Comparison of ENCODE assay signal across 15 cellular contexts in genomic region chr11:128604723-128605122, GRCh38. TPM values are rescaled to one million over a fixed set of nuclear protein-coding genes. Genes with fewer than 3 reads are reported as not detected.
A peak's percentile ranks its signal among the peaks of the same experiment; 100 is the strongest.
DNase-seq lines count a peak whose midpoint lies in the region; ATAC-seq, FAIRE-seq and TF ChIP-seq lines count a peak whose summit lies in the region.
"Had no signal": no experiment of that assay in that cellular context is flagged by ENCODE, and none has a peak within 500 bp of the region (broad histone marks: within the 10 kb centered on the region; RNA-seq: fewer than 3 reads in every experiment).

No MANE protein-coding gene starts in this region.

- no peak overlapping the region for H3K4me3 ChIP-seq in mammary epithelial cell (replicated peaks in 1 of 3; ENCODE audit: insufficient read depth in 1 of 3, low read depth in 2 of 3, low read length in 3 of 3)
- H3K4me3 ChIP-seq: GM23248 had no signal

- no peak for TF ChIP-seq CTCF in WTC11 (IDR thresholded peaks at IDR 0.05)
- TF ChIP-seq CTCF in mammary epithelial cell (conservative IDR thresholded peaks at IDR 0.05 in 1 of 2, IDR thresholded peaks at IDR 0.05 in 1 of 2; ENCODE audit: extremely low read depth in 1 of 2, insufficient read depth in 1 of 2, low read depth in 1 of 2, low read length in 2 of 2), result no peak

- H4K20me1 ChIP-seq in mammary epithelial cell (ENCODE audit: insufficient read depth, low read length), result no peaks in the 10 kb centered on the region

- no peak overlapping the region for H3K4me2 ChIP-seq in mammary epithelial cell (ENCODE audit: insufficient read depth, low read depth, low read length)

- H3K4me3 Mint-ChIP-seq in WTC11 (no peak overlapping the region), naive B cell (peak overlapping the region in 5 of 8 donors; percentile 5 to 77 (median 14))
- H3K4me3 Mint-ChIP-seq: effector memory CD8-positive, alpha-beta T cell; naive thymus-derived CD4-positive, alpha-beta T cell had no signal

- H3K27ac Mint-ChIP-seq in WTC11, result no peak overlapping the region
- peak overlapping the region in 4 of 6 donors; percentile 37 to 84 (median 79) for H3K27ac Mint-ChIP-seq in naive B cell
- H3K27ac Mint-ChIP-seq: effector memory CD8-positive, alpha-beta T cell had no signal

- DNase-seq in DMS153 (lab: John Stamatoyannopoulos, UW) (peak; percentile 81), GM12891 (ENCODE audit: insufficient read length, low spot score) (no peak), WTC11 (ENCODE audit: low spot score) (no peak), naive B cell (no peak), mammary epithelial cell (no peak), HEK293T (ENCODE audit: extremely low spot score) (no peak), midbrain (lab: John Stamatoyannopoulos, UW) (no peak)
- DNase-seq: activated CD4-positive, CD25-positive, alpha-beta regulatory T cell; activated effector memory CD4-positive, alpha-beta T cell treated with Interleukin-2 at 50 U/mL for 16 hours; amygdala; effector memory CD8-positive, alpha-beta T cell; GM23248; left colon; naive thymus-derived CD4-positive, alpha-beta T cell; NCI-H2107 had no signal

- in situ Hi-C loops in mammary epithelial cell (cut with MboI; ENCODE audit: low sequenced_read_pairs in 2 of 2), result loop anchor here in 1 of 2 donors (25.0 kb wide), 1 partner anchor 92 kb away; no protein-coding TSS in a partner anchor

- CTCF ChIA-PET in WTC11 (lab: Charles Lee), result interaction anchor here (0.8 to 3.4 kb wide), 5 partner anchors 17 to 198 kb away, joined by 3 to 22 read pairs (median 3); no protein-coding TSS in a partner anchor
- CTCF ChIA-PET in mammary epithelial cell (lab: Charles Lee; ENCODE audit: low non-redundant PET), result no interaction called here
- CTCF ChIA-PET in HEK293T (lab: Yijun Ruan, JAX), result interaction anchor here (0.6 kb wide), 1 partner anchor 28 kb away, joined by 3 read pairs; no protein-coding TSS in a partner anchor

- H3K4me1 Mint-ChIP-seq in WTC11, result peaks cover 37% of the 10 kb centered on the region
- H3K4me1 Mint-ChIP-seq in naive B cell, result peaks cover 65 to 73% (median 66%) of the 10 kb centered on the region in 3 donors

- peak; percentile 26; the same call in 1 of the 2 replicates for ATAC-seq in WTC11
- no peak for ATAC-seq in naive B cell (ENCODE audit: low read depth in 2 of 2)
- ATAC-seq: effector memory CD8-positive, alpha-beta T cell; left colon; naive thymus-derived CD4-positive, alpha-beta T cell had no signal

- no peaks in the 10 kb centered on the region for H3K36me3 Mint-ChIP-seq in WTC11
- H3K36me3 Mint-ChIP-seq in naive B cell, result no peaks in the 10 kb centered on the region

- no peak overlapping the region for H3K9ac ChIP-seq in mammary epithelial cell (ENCODE audit: insufficient read depth, low read length)
- H3K9ac ChIP-seq: GM23248 had no signal

- intact Hi-C loops in mammary epithelial cell (cut with micrococcal nuclease), result no loop called here

- no peaks in the 10 kb centered on the region for H3K9me3 ChIP-seq in mammary epithelial cell (replicated peaks; ENCODE audit: insufficient read depth, low read length)

- POLR2A ChIA-PET in WTC11 (lab: Charles Lee) (no interaction called here), HEK293T (lab: Yijun Ruan, JAX) (no interaction called here)

- H3K27me3 ChIP-seq in mammary epithelial cell (ENCODE audit: insufficient read depth, low read length), result peaks cover 3% of the 10 kb centered on the region

- H3K27me3 Mint-ChIP-seq in WTC11 (ENCODE audit: low read depth) (peaks cover 12% of the 10 kb centered on the region), naive B cell (no peaks in the 10 kb centered on the region)
- H3K27me3 Mint-ChIP-seq: effector memory CD8-positive, alpha-beta T cell; naive thymus-derived CD4-positive, alpha-beta T cell had no signal

- no peak for TF ChIP-seq POLR2A in GM12891 (IDR thresholded peaks at IDR 0.05; ENCODE audit: low read depth, low read length)

- FAIRE-seq in GM12891 (lab: Jason Lieb, UNC), result peak; percentile 56

- H3K9me3 Mint-ChIP-seq in WTC11 (no peaks in the 10 kb centered on the region), naive B cell (no peaks in the 10 kb centered on the region)
- H3K9me3 Mint-ChIP-seq: effector memory CD8-positive, alpha-beta T cell had no signal

- H3K36me3 ChIP-seq in mammary epithelial cell (ENCODE audit: insufficient read depth, low read length), result no peaks in the 10 kb centered on the region

- no peaks in the 10 kb centered on the region for H3K4me1 ChIP-seq in mammary epithelial cell (ENCODE audit: insufficient read depth, low read length)

- BruUV-seq in mammary epithelial cell (replicated peaks; lab: Mats Ljungman, UMichigan), result no TSS peak

- dilution Hi-C loops in mammary epithelial cell (cut with HindIII; ENCODE audit: low sequenced_read_pairs), result no loop called here

- H2AFZ ChIP-seq in mammary epithelial cell (ENCODE audit: low read depth, low read length), result no peak overlapping the region
- H2AFZ ChIP-seq: GM23248 had no signal

- no peaks in the 10 kb centered on the region for H3K79me2 ChIP-seq in mammary epithelial cell (ENCODE audit: insufficient read depth, low read length)

- H3K27ac ChIP-seq in mammary epithelial cell (ENCODE audit: insufficient read depth, low read depth, low read length), result no peak overlapping the region
- H3K27ac ChIP-seq: GM23248 had no signal

- 96% methylated on average over 5 of the region's 5 CpGs for WGBS in mammary epithelial cell (ENCODE audit: low coverage, missing lambda C conversion rate)

TF ChIP-seq in GM12891, 5 proteins besides CTCF, POLR2A, EP300 and RAD21:
- TF ChIP-seq POLR2AphosphoS5 (IDR thresholded peaks at IDR 0.05; ENCODE audit: low read depth, low read length) (no peak), POU2F2 (IDR thresholded peaks at IDR 0.05; ENCODE audit: low read depth, low read length) (no peak)

TF ChIP-seq in WTC11, 78 proteins besides CTCF, POLR2A, EP300 and RAD21 (continues in another document):
- TF ChIP-seq IRF1 (CRISPR knock-in tag; IDR thresholded peaks at IDR 0.05) (no peak), ZNF263 (CRISPR knock-in tag; IDR thresholded peaks at IDR 0.05; ENCODE audit: low read depth) (no peak), ZNF423 (CRISPR knock-in tag; IDR thresholded peaks at IDR 0.05) (no peak), ATF1 (CRISPR knock-in tag; IDR thresholded peaks at IDR 0.05) (no peak), FOXJ3 (CRISPR knock-in tag; IDR thresholded peaks at IDR 0.05; ENCODE audit: borderline replicate concordance) (no peak), MXD4 (CRISPR knock-in tag; IDR thresholded peaks at IDR 0.05; ENCODE audit: borderline replicate concordance) (no peak), USF2 (CRISPR knock-in tag; IDR thresholded peaks at IDR 0.05) (no peak), CREB1 (CRISPR knock-in tag; IDR thresholded peaks at IDR 0.05) (no peak)

TF ChIP-seq in HEK293T, 16 proteins besides CTCF, POLR2A, EP300 and RAD21:
- no peak for TF ChIP-seq CTBP1 (IDR thresholded peaks at IDR 0.05; ENCODE audit: borderline replicate concordance)
- TF ChIP-seq NFRKB (IDR thresholded peaks at IDR 0.05), result no peak
- no peak for TF ChIP-seq LEF1 (IDR thresholded peaks at IDR 0.05; ENCODE audit: borderline replicate concordance)
- TF ChIP-seq ELF4 (IDR thresholded peaks at IDR 0.05), result no peak

RNA-seq across cellular contexts. Expression of gene ETS1, which starts 17.4 kb away (rescaled TPM):
- polyA plus RNA-seq in GM12891 (2012; ENCODE audit: low read depth, missing spikeins), result 59.5 TPM
- total RNA-seq in WTC11 (2021), result 25.3 to 33.1 TPM (median 27.2 TPM) in 3 replicates
- 100 to 1,000 TPM; 205 to 278 (median 247) TPM for polyA plus RNA-seq in naive B cell (ENCODE audit: low read depth in 6 of 6)
- total RNA-seq in mammary epithelial cell, result 100 to 1,000 TPM in 1 of 2 donors, 10 to 100 TPM in 1; 53.0 to 115 TPM
- 40.7 TPM for polyA plus RNA-seq in mammary epithelial cell
- polyA minus RNA-seq in mammary epithelial cell, result 71.6 TPM
